Comparison of ENCODE assay signal across 14 cellular contexts in genomic region chr19:50514346-50515167, GRCh38. TPM values are rescaled to one million over a fixed set of nuclear protein-coding genes. Genes with fewer than 3 reads are reported as not detected.
A peak's percentile ranks its signal among the peaks of the same experiment; 100 is the strongest.
DNase-seq lines count a peak whose midpoint lies in the region; ATAC-seq lines count a peak whose summit lies in the region.
"Had no signal": no experiment of that assay in that cellular context is flagged by ENCODE, and none has a peak within 500 bp of the region (broad histone marks: within the 10 kb centered on the region; RNA-seq: fewer than 3 reads in every experiment).

No MANE protein-coding gene starts in this region.

- no peak for ATAC-seq in stimulated activated memory B cell treated with anti-CD40 and anti-IgM and Interleukin-4, amounts not matched to agents 10 μg/mL and 1 μg/mL and 100 μg/mL, for 72 hours

- H3K4me3 Mint-ChIP-seq in stimulated activated memory B cell treated with anti-CD40 and anti-IgM and Interleukin-4, amounts not matched to agents 10 μg/mL and 1 μg/mL and 100 μg/mL, for 72 hours, result no peak overlapping the region
- H3K4me3 Mint-ChIP-seq: activated T-cell treated with anti-CD3 and anti-CD28 coated beads, Interleukin-2, amount 50 U/mL, for 24 hours; dendritic cell treated with granulocyte-macrophage colony-stimulating factor and Interleukin-4, amounts not matched to agents 40 ng/mL and 50 ng/mL, for 4 days had no signal

- H3K27me3 Mint-ChIP-seq in stimulated activated memory B cell treated with anti-CD40 and anti-IgM and Interleukin-4, amounts not matched to agents 10 μg/mL and 1 μg/mL and 100 μg/mL, for 72 hours, result peaks cover 32% of the 10 kb centered on the region

- DNase-seq in DMS 273 (lab: John Stamatoyannopoulos, UW; ENCODE audit: unreplicated experiment), result peak; percentile 87
- no peak for DNase-seq in DMS 273 treated with DMSO at 0.1 percent for 48 hours (lab: John Stamatoyannopoulos, UW)
- peak; percentile 60 for DNase-seq in NCI-H1694 (lab: John Stamatoyannopoulos, UW)
- DNase-seq in caudate nucleus (lab: John Stamatoyannopoulos, UW), result peak in 59 of 61 donors; percentile 23 to 94 (median 78)
- DNase-seq in occipital lobe (lab: John Stamatoyannopoulos, UW), result peak; percentile 86
- DNase-seq in T1000 (lab: John Stamatoyannopoulos, UW), result no peak
- no peak for DNase-seq in HuH-7.5 (ENCODE audit: low spot score)
- DNase-seq: activated T-cell treated with anti-CD3 and anti-CD28 coated beads, Interleukin-2, amount 50 U/mL, for 24 hours; naive B cell; stimulated activated CD4-positive, alpha-beta T cell treated with anti-CD3 and anti-CD28 coated beads, Interleukin-4, amount 100 ng/mL, for 4 hours; tibial artery had no signal

- H3K9me3 Mint-ChIP-seq in stimulated activated memory B cell treated with anti-CD40 and anti-IgM and Interleukin-4, amounts not matched to agents 10 μg/mL and 1 μg/mL and 100 μg/mL, for 72 hours, result peaks cover 2% of the 10 kb centered on the region
- H3K9me3 Mint-ChIP-seq: activated T-cell treated with anti-CD3 and anti-CD28 coated beads, Interleukin-2, amount 50 U/mL, for 24 hours; dendritic cell treated with granulocyte-macrophage colony-stimulating factor and Interleukin-4, amounts not matched to agents 40 ng/mL and 50 ng/mL, for 4 days had no signal

- H3K36me3 Mint-ChIP-seq in stimulated activated memory B cell treated with anti-CD40 and anti-IgM and Interleukin-4, amounts not matched to agents 10 μg/mL and 1 μg/mL and 100 μg/mL, for 72 hours, result no peaks in the 10 kb centered on the region

- H3K27ac Mint-ChIP-seq in stimulated activated memory B cell treated with anti-CD40 and anti-IgM and Interleukin-4, amounts not matched to agents 10 μg/mL and 1 μg/mL and 100 μg/mL, for 72 hours, result no peak overlapping the region
- H3K27ac Mint-ChIP-seq: activated T-cell treated with anti-CD3 and anti-CD28 coated beads, Interleukin-2, amount 50 U/mL, for 24 hours had no signal

- H3K4me1 Mint-ChIP-seq in stimulated activated memory B cell treated with anti-CD40 and anti-IgM and Interleukin-4, amounts not matched to agents 10 μg/mL and 1 μg/mL and 100 μg/mL, for 72 hours, result peaks cover 17% of the 10 kb centered on the region

- peak overlapping the region; percentile 96 for H3K27ac ChIP-seq in caudate nucleus (ENCODE audit: low read depth, low read length)
- H3K27ac ChIP-seq: 22Rv1, tibial artery had no signal

RNA-seq across cellular contexts. Expression of gene ASPDH, which starts 0.8 kb away (rescaled TPM):
- 0.62 TPM for total RNA-seq in occipital lobe

RNA-seq across cellular contexts. Expression of gene JOSD2, which starts 3.6 kb away (rescaled TPM):
- 3.9 TPM for total RNA-seq in occipital lobe

RNA-seq across cellular contexts. Expression of gene GARIN5A, which starts 37.9 kb away (rescaled TPM):
- 0.62 TPM for total RNA-seq in occipital lobe

RNA-seq across cellular contexts. Expression of gene EMC10, which starts 38.2 kb away (rescaled TPM):
- 59.0 TPM for total RNA-seq in occipital lobe

RNA-seq across cellular contexts. Expression of gene LRRC4B, which starts 53.7 kb away (rescaled TPM):
- 75.8 TPM for total RNA-seq in occipital lobe

Comparison
In these comparisons a context has a peak if more than half of its experiments do, and no peak if none do; other contexts are left out.
1. DNase-seq: peak in DMS 273 (single experiment), NCI-H1694 (single experiment), caudate nucleus (59 of 61) and occipital lobe (single experiment); none in DMS 273 treated with DMSO at 0.1 percent for 48 hours (single experiment), T1000 (single experiment) and HuH-7.5 (single experiment).